ENCODE assay signal across 15 cellular contexts in the genomic region with DNA sequence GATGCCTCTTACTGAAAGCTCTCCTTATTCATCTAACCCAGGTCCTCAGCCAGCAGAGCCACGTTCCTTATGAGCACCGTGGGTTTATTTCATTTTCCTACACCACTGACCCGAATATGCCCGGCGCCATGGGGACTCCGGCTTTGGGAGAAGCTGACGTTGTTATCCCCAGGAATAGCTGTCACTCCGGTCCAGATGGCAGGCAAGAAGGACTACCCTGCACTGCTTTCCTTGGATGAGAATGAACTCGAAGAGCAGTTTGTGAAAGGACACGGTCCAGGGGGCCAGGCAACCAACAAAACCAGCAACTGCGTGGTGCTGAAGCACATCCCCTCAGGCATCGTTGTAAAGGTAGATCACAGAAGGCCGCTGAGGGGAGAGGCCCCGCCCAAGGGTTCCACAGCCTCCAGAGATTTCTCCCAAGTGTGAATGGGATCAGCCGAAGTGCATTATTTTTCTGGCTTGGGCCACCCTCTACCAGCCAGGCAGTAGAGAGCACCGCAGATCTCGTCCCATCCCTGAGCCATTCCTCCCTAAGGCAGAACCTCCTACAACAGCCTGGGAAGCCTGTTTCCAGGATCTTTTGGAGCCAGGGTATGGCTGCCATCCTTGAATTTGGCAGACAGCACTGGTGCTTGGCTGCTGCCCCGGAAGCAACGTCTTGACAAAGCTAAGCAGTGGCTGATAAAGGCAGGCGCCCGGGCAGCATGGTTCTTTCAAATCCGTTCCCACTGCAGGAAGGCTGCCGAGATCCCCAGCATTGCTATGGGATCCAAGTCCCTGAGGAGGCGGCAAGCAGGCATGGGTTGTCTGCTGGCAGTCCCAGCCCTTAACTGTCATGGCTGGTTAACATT. TPM values are rescaled to one million over a fixed set of nuclear protein-coding genes. Genes with fewer than 3 reads are reported as not detected.
DNase-seq lines count a peak whose midpoint lies in the region; TF ChIP-seq lines count a peak whose summit lies in the region.
"Had no signal": no experiment of that assay in that cellular context is flagged by ENCODE, and none has a peak within 500 bp of the region (broad histone marks: within the 10 kb centered on the region; RNA-seq: fewer than 3 reads in every experiment).

No MANE protein-coding gene starts in this region.

- no peaks in the 10 kb centered on the region for H3K9me3 Mint-ChIP-seq in activated naive CD4-positive, alpha-beta T cell treated with anti-CD3 and anti-CD28 coated beads for 36 hours
- peaks cover 2 to 9% (median 8%) of the 10 kb centered on the region in 5 experiments for H3K9me3 Mint-ChIP-seq in brain
- H3K9me3 Mint-ChIP-seq: HFFc6; neural crest cell; T-helper 2 cell treated with Interferon-gamma antibody and Interleukin-4, amounts not matched to agents 5 μg/mL and 100 μg/mL, for 36 hours had no signal

- peak overlapping the region; percentile 56 for H3K27ac Mint-ChIP-seq in activated naive CD4-positive, alpha-beta T cell treated with anti-CD3 and anti-CD28 coated beads for 36 hours
- H3K27ac Mint-ChIP-seq in brain, result peak overlapping the region in 4 of 5 experiments; percentile 81 to 99 (median 95)
- H3K27ac Mint-ChIP-seq: HFFc6; T-helper 2 cell treated with Interferon-gamma antibody and Interleukin-4, amounts not matched to agents 5 μg/mL and 100 μg/mL, for 36 hours had no signal

- intact Hi-C loops in activated naive CD4-positive, alpha-beta T cell treated with anti-CD3 and anti-CD28 coated beads for 36 hours (cut with micrococcal nuclease), result no loop called here

- DNase-seq in activated naive CD4-positive, alpha-beta T cell treated with anti-CD3 and anti-CD28 coated beads for 36 hours, result no peak
- DNase-seq in activated naive CD4-positive, alpha-beta T cell treated with Interleukin-2 at 50 U/mL for 16 hours, result no peak
- peak; percentile 66 for DNase-seq in superior temporal gyrus (ENCODE audit: extremely low spot score)
- DNase-seq in HT-29 (ENCODE audit: low spot score), result no peak
- DNase-seq in DMS153 (lab: John Stamatoyannopoulos, UW), result no peak
- DNase-seq in GM20000 (ENCODE audit: low spot score), result no peak
- DNase-seq: DMS53; HFFc6; stimulated activated CD4-positive, alpha-beta T cell treated with anti-CD3 and anti-CD28 coated beads, Interleukin-2, amount 100 ng/mL, for 24 hours had no signal

- H3K27me3 Mint-ChIP-seq in activated naive CD4-positive, alpha-beta T cell treated with anti-CD3 and anti-CD28 coated beads for 36 hours (ENCODE audit: low read depth), result no peaks in the 10 kb centered on the region
- no peaks in the 10 kb centered on the region for H3K27me3 Mint-ChIP-seq in brain

- H3K36me3 Mint-ChIP-seq in activated naive CD4-positive, alpha-beta T cell treated with anti-CD3 and anti-CD28 coated beads for 36 hours (ENCODE audit: low read depth), result peaks cover 26% of the 10 kb centered on the region
- peaks cover 81% of the 10 kb centered on the region for H3K36me3 Mint-ChIP-seq in brain

- peak overlapping the region; percentile 46 for H3K27ac ChIP-seq in layer of hippocampus (ENCODE audit: low read depth, low read length)
- H3K27ac ChIP-seq: epithelial cell of prostate, Peyer's patch had no signal

- CTCF ChIA-PET in activated naive CD4-positive, alpha-beta T cell treated with anti-CD3 and anti-CD28 coated beads for 36 hours (lab: Charles Lee), result no interaction called here

- H3K4me1 Mint-ChIP-seq in activated naive CD4-positive, alpha-beta T cell treated with anti-CD3 and anti-CD28 coated beads for 36 hours (ENCODE audit: low read depth), result peaks cover 46% of the 10 kb centered on the region
- H3K4me1 Mint-ChIP-seq in brain, result peaks cover 26% of the 10 kb centered on the region
- H3K4me1 Mint-ChIP-seq: neural crest cell had no signal

- no peak for TF ChIP-seq CTCF in brain (conservative IDR thresholded peaks at IDR 0.05)
- TF ChIP-seq CTCF in GM20000 (IDR thresholded peaks at IDR 0.05; ENCODE audit: extremely low read depth, missing control alignments), result no peak

- no peak overlapping the region for H3K4me3 Mint-ChIP-seq in activated naive CD4-positive, alpha-beta T cell treated with anti-CD3 and anti-CD28 coated beads for 36 hours
- H3K4me3 Mint-ChIP-seq in brain, result peak overlapping the region in 2 of 5 experiments; percentile 65 to 82
- H3K4me3 Mint-ChIP-seq: HFFc6; neural crest cell; T-helper 2 cell treated with Interferon-gamma antibody and Interleukin-4, amounts not matched to agents 5 μg/mL and 100 μg/mL, for 36 hours had no signal

- H3K27me3 ChIP-seq in layer of hippocampus (ENCODE audit: control insufficient read depth, insufficient read depth, low read length), result no peaks in the 10 kb centered on the region
- H3K27me3 ChIP-seq: Peyer's patch had no signal

RNA-seq across cellular contexts. Expression of a gene that starts 17.8 kb away (rescaled TPM):
- total RNA-seq in activated naive CD4-positive, alpha-beta T cell treated with anti-CD3 and anti-CD28 coated beads for 36 hours, result 10 to 100 TPM; 64.7 to 67.5 TPM
- 242 TPM for polyA plus RNA-seq in brain (ENCODE audit: insufficient read depth, low read depth, low replicate concordance)
- 76.1 and 81.6 TPM in 2 replicates for total RNA-seq in HT-29 (2014; rRNA removed; shearing (Covaris generic))

RNA-seq across cellular contexts. Expression of a gene that starts 20.6 kb away (rescaled TPM):
- 10 to 100 TPM; 27.7 to 27.8 TPM for total RNA-seq in activated naive CD4-positive, alpha-beta T cell treated with anti-CD3 and anti-CD28 coated beads for 36 hours
- 23.5 TPM for polyA plus RNA-seq in brain (ENCODE audit: insufficient read depth, low read depth, low replicate concordance)
- 11.8 and 15.6 TPM in 2 replicates for total RNA-seq in HT-29 (2014; rRNA removed; shearing (Covaris generic))

RNA-seq across cellular contexts. Expression of a gene that starts 20.9 kb away (rescaled TPM):
- total RNA-seq in activated naive CD4-positive, alpha-beta T cell treated with anti-CD3 and anti-CD28 coated beads for 36 hours, result 100 to 1,000 TPM; 111 to 114 TPM
- 3.7 TPM for polyA plus RNA-seq in brain (ENCODE audit: insufficient read depth, low read depth, low replicate concordance)
- 30.2 and 34.3 TPM in 2 replicates for total RNA-seq in HT-29 (2014; rRNA removed; shearing (Covaris generic))
